Comparison of ENCODE assay signal across 8 cellular contexts in the genomic region with DNA sequence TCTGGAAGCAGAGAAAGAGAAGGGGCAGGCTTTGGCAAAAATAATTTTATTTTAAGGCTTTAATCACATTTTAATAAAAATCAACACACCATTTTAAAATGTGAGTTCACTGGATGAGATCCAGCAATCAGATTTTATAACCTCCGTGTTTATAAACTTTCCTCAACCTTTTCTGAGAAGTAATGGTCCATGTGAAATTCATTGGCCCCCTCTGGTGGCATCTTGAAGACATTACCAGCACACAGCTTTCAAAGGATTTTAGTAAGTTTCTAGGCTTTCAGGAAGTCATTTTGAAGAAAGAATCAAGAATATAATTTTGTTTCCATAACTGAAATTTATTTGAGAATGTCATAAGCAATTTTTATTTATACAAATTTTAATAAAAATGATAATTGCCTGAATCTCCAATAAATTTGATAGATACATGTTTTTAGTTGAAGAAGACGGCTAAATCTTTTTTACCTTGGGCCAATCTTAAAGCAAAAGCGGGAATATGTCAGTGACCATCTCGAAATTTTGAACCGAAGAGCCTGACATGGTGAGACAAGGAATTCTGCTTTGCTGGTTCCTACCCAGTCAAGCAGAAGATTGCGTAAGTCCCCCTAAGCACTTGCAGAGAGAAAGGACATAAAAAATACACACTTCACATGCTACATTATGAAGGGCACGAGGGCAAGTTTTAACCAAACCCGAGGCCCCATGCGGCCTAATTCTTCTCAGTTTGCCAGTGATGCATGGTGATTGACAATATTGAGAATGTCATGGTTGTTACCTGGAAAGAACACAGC.
DNase-seq lines count a peak whose midpoint lies in the region; ATAC-seq lines count a peak whose summit lies in the region.

No MANE protein-coding gene starts in this region.

- DNase-seq in activated CD4-positive, alpha-beta T cell treated with anti-CD3 and anti-CD28 coated beads, Interleukin-2, amount 10 ng/mL, durations not matched to agents 24 days and 14 days = peak; percentile 56
- no peak for DNase-seq in activated CD4-positive, alpha-beta T cell treated with anti-CD3 and anti-CD28 coated beads, Interleukin-2, amount 50 U/mL, for 48 hours
- DNase-seq in HuH-7 (ENCODE audit: low spot score) (peak; percentile 24), SK-N-DZ (ENCODE audit: low spot score) (peak; percentile 20), fibroblast of the conjunctiva (ENCODE audit: low read depth) (peak; percentile 17), stromal cell of bone marrow (ENCODE audit: low read depth) (peak; percentile 3), NCI-H524 treated with DMSO at 0.1 percent for 48 hours (lab: John Stamatoyannopoulos, UW) (no peak)

- no peak overlapping the region for H3K4me3 Mint-ChIP-seq in activated CD4-positive, alpha-beta T cell treated with anti-CD3 and anti-CD28 coated beads, Interleukin-2, amount 10 ng/mL, durations not matched to agents 24 days and 14 days

- H3K27ac Mint-ChIP-seq in activated CD4-positive, alpha-beta T cell treated with anti-CD3 and anti-CD28 coated beads, Interleukin-2, amount 10 ng/mL, durations not matched to agents 24 days and 14 days = no peak overlapping the region

- H3K9me3 Mint-ChIP-seq in activated CD4-positive, alpha-beta T cell treated with anti-CD3 and anti-CD28 coated beads, Interleukin-2, amount 10 ng/mL, durations not matched to agents 24 days and 14 days = no peaks in the 10 kb centered on the region

- ATAC-seq in GM21515 (IDR thresholded peaks at IDR 0.05; ENCODE audit: unreplicated experiment) = peak; percentile 45

- H3K4me1 Mint-ChIP-seq in activated CD4-positive, alpha-beta T cell treated with anti-CD3 and anti-CD28 coated beads, Interleukin-2, amount 10 ng/mL, durations not matched to agents 24 days and 14 days = no peaks in the 10 kb centered on the region

- intact Hi-C loops in activated CD4-positive, alpha-beta T cell treated with anti-CD3 and anti-CD28 coated beads, Interleukin-2, amount 10 ng/mL, durations not matched to agents 24 days and 14 days (cut with micrococcal nuclease) = loop anchor here (1.0 kb wide), 1 partner anchor 19 kb away; no protein-coding TSS in a partner anchor

- H3K36me3 Mint-ChIP-seq in activated CD4-positive, alpha-beta T cell treated with anti-CD3 and anti-CD28 coated beads, Interleukin-2, amount 10 ng/mL, durations not matched to agents 24 days and 14 days (ENCODE audit: low read depth) = no peaks in the 10 kb centered on the region

- no peaks in the 10 kb centered on the region for H3K27me3 Mint-ChIP-seq in activated CD4-positive, alpha-beta T cell treated with anti-CD3 and anti-CD28 coated beads, Interleukin-2, amount 10 ng/mL, durations not matched to agents 24 days and 14 days

Comparison
In these comparisons a context has a peak if more than half of its experiments do, and no peak if none do; other contexts are left out.
1. DNase-seq: peak in activated CD4-positive, alpha-beta T cell treated with anti-CD3 and anti-CD28 coated beads, Interleukin-2, amount 10 ng/mL, durations not matched to agents 24 days and 14 days (single experiment), HuH-7 (single experiment), SK-N-DZ (single experiment), fibroblast of the conjunctiva (single experiment) and stromal cell of bone marrow (single experiment); none in activated CD4-positive, alpha-beta T cell treated with anti-CD3 and anti-CD28 coated beads, Interleukin-2, amount 50 U/mL, for 48 hours (0 of 2) and NCI-H524 treated with DMSO at 0.1 percent for 48 hours (single experiment).